ENCODE assay signal across 22 cellular contexts in the genomic region with DNA sequence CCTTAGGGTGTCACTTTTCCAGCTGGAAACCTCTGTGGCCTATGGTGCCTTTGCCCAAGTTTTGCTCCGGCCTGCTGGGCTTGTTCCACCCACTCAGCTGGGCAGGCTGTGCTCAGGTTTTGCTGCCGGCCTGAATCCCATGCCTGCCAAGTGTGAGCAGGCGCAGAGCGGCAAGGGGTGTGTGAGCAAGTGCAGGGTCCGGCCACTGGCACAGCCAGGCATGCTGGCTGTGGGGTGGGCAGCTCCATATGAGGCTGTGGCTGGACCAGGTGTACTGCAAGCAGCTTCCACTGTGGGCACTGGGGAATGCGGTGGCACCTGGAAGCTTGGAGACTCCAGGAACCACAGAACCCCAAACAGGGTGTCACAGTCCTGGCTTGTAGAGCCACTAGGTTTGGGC.
DNase-seq lines count a peak whose midpoint lies in the region; ATAC-seq, FAIRE-seq and TF ChIP-seq lines count a peak whose summit lies in the region.
"Had no signal": no experiment of that assay in that cellular context is flagged by ENCODE, and none has a peak within 500 bp of the region (broad histone marks: within the 10 kb centered on the region; RNA-seq: fewer than 3 reads in every experiment).

No MANE protein-coding gene starts in this region.

- H4K20me1 ChIP-seq in BLaER1 (peaks cover 82% of the 10 kb centered on the region), OCI-LY1 (ENCODE audit: insufficient read depth, low read length) (no peaks in the 10 kb centered on the region)

- intact Hi-C loops in kidney (cut with DNase I): no loop called here

- no peak overlapping the region for H2AFZ ChIP-seq in OCI-LY1 (ENCODE audit: low read length)

- H3K9ac ChIP-seq in BLaER1 (no peak overlapping the region), OCI-LY1 (ENCODE audit: low read length) (no peak overlapping the region; the same call in 1 of the 2 replicates), kidney (ENCODE audit: low read length in 2 of 2) (no peak overlapping the region)

- H3K36me3 ChIP-seq in BLaER1 (peaks cover 29% of the 10 kb centered on the region), OCI-LY1 (ENCODE audit: insufficient read depth, low read length) (peaks cover 16% of the 10 kb centered on the region), kidney (ENCODE audit: control insufficient read depth in 1 of 2, insufficient read depth in 2 of 2, low read length in 2 of 2) (no peaks in the 10 kb centered on the region)

- H3K4me2 ChIP-seq in BLaER1 (no peak overlapping the region), OCI-LY1 (ENCODE audit: low read length) (no peak overlapping the region; the same call in 1 of the 2 replicates)
- H3K4me2 ChIP-seq: A549 had no signal

- TF ChIP-seq CTCF in OCI-LY1 (IDR thresholded peaks at IDR 0.05; ENCODE audit: low read length) (no peak), kidney (IDR thresholded peaks at IDR 0.05; ENCODE audit: borderline replicate concordance, extremely low read depth, insufficient read depth) (no peak)

- no peak overlapping the region for H3K4me3 ChIP-seq in BLaER1
- H3K4me3 ChIP-seq in OCI-LY1 (ENCODE audit: low read depth, low read length, poor library complexity, severe bottlenecking): no peak overlapping the region
- no peak overlapping the region for H3K4me3 ChIP-seq in kidney (ENCODE audit: low read length in 2 of 2)
- H3K4me3 ChIP-seq: A549, GM12878 had no signal

- H3K9me3 ChIP-seq in BLaER1: peaks cover 23% of the 10 kb centered on the region
- H3K9me3 ChIP-seq in OCI-LY1 (ENCODE audit: low read length): no peaks in the 10 kb centered on the region
- no peaks in the 10 kb centered on the region for H3K9me3 ChIP-seq in kidney (ENCODE audit: control insufficient read depth in 1 of 2, low read length in 2 of 2)
- H3K9me3 ChIP-seq: A549 had no signal

- FAIRE-seq in kidney (lab: Jason Lieb, UNC): no peak
- FAIRE-seq: A549, GM12878, GM12892, GM18507 had no signal

- peaks cover 68% of the 10 kb centered on the region for H3K79me2 ChIP-seq in OCI-LY1 (ENCODE audit: insufficient read depth, low read length)

- peak; percentile 55 for DNase-seq in kidney
- DNase-seq in DMS53 (lab: John Stamatoyannopoulos, UW): no peak
- DNase-seq in NCI-H2227 treated with DMSO at 0.1 percent for 48 hours (lab: John Stamatoyannopoulos, UW): no peak
- DNase-seq: AML-193; C1 segment of cervical spinal cord; CD4-positive, alpha-beta memory T cell; CD4-positive, CD25-positive, alpha-beta regulatory T cell; CD8-positive, alpha-beta memory T cell; COR-L47; DMS 273 treated with DMSO at 0.1 percent for 48 hours; DMS153; DMS79 treated with DMSO at 0.1 percent for 48 hours; EL; GDM1 had no signal

- no peak for ATAC-seq in HG02763 (IDR thresholded peaks at IDR 0.05; ENCODE audit: unreplicated experiment)
- ATAC-seq: A549, GM12878 had no signal

- H3F3A ChIP-seq in OCI-LY1 (ENCODE audit: insufficient read depth, low read length): peaks cover 13% of the 10 kb centered on the region; the same call in 1 of the 2 replicates

- no peaks in the 10 kb centered on the region for H3K9me2 ChIP-seq in OCI-LY1 (ENCODE audit: low read depth, low read length)

- H3K4me1 ChIP-seq in BLaER1 (peaks cover 46% of the 10 kb centered on the region), OCI-LY1 (ENCODE audit: insufficient read depth, low read length, severe bottlenecking) (peaks cover 90% of the 10 kb centered on the region), kidney (ENCODE audit: control insufficient read depth in 1 of 2, insufficient read depth in 1 of 2, low read depth in 1 of 2, low read length in 2 of 2) (no peaks in the 10 kb centered on the region)

- H3K27me3 ChIP-seq in BLaER1 (no peaks in the 10 kb centered on the region), OCI-LY1 (ENCODE audit: insufficient read depth, low read length) (no peaks in the 10 kb centered on the region)

- H3K27ac ChIP-seq in BLaER1 (0 out of 2 replicates have a peak overlapping the region, but pooled peaks have one; percentile 20), OCI-LY1 (ENCODE audit: low read depth, low read length, poor library complexity, severe bottlenecking) (peak overlapping the region; percentile 96), kidney (ENCODE audit: low read depth in 2 of 2, low read length in 2 of 2) (no peak overlapping the region)
- H3K27ac ChIP-seq: 22Rv1, A549 had no signal

Comparison
In these comparisons a context has a peak if more than half of its experiments do, and no peak if none do; other contexts are left out.
1. H3K27ac ChIP-seq: peak in BLaER1 (single experiment) and OCI-LY1 (single experiment); none in kidney (0 of 2).